In genomic region chr20:16595376-16595775, GRCh38 we compare ENCODE assay signal across 27 cellular contexts.
"Had no signal": no experiment of that assay in that cellular context is flagged by ENCODE, and none has a peak within 500 bp of the region (broad histone marks: within the 10 kb centered on the region; RNA-seq: fewer than 3 reads in every experiment).

No MANE protein-coding gene starts in this region.

- H3K36me3 ChIP-seq: stomach, suprapubic skin, thoracic aorta, thyroid gland, tibial artery, tibial nerve, transverse colon, upper lobe of left lung, upper lobe of right lung, uterus, vagina had no signal

- FAIRE-seq: urothelium cell line had no signal

- DNase-seq: stimulated activated CD4-positive, alpha-beta T cell treated with anti-CD3 and anti-CD28 coated beads, Interleukin-2, amount 100 ng/mL, for 48 hours; stimulated activated CD4-positive, alpha-beta T cell treated with anti-CD3 and anti-CD28 coated beads, Interleukin-4, amount 100 ng/mL, for 1 hour; stimulated activated CD4-positive, alpha-beta T cell treated with anti-CD3 and anti-CD28 coated beads, Interleukin-4, amount 100 ng/mL, for 24 hours; stimulated activated CD4-positive, alpha-beta T cell treated with anti-CD3 and anti-CD28 coated beads, Interleukin-4, amount 100 ng/mL, for 4 hours; stimulated activated CD8-positive, alpha-beta memory T cell treated with anti-CD3 and anti-CD28 coated beads, Interleukin-4, amount 100 ng/mL, for 48 hours; stimulated activated naive B cell treated with anti-CD40 and anti-IgM and Interleukin-4, amounts not matched to agents 10 μg/mL and 1 μg/mL and 100 μg/mL, for 72 hours; stimulated activated naive CD4-positive, alpha-beta T cell; stimulated activated naive CD4-positive, alpha-beta T cell treated with Interleukin-2 at 50 U/mL for 16 hours; stimulated activated naive CD8-positive, alpha-beta T cell treated with anti-CD3 and anti-CD28 coated beads, Interleukin-15, amount 100 ng/mL, for 72 hours; stimulated activated naive CD8-positive, alpha-beta T cell treated with anti-CD3 and anti-CD28 coated beads, Interleukin-15, Interleukin-2, amounts not matched to agents 100 U/mL and 50 U/mL, for 24 hours; stomach; substantia nigra; testis; thyroid gland; tibial artery; transverse colon; trophoblast cell; upper lobe of left lung; upper lobe of right lung; uterus had no signal

- H3K4me1 ChIP-seq: stomach, suprapubic skin, testis, thyroid gland, tibial artery, tibial nerve, transverse colon, upper lobe of left lung, upper lobe of right lung, uterus, vagina had no signal

- H3K4me3 ChIP-seq: stomach, suprapubic skin, testis, thoracic aorta, thyroid gland, tibial artery, tibial nerve, transverse colon, upper lobe of left lung, upper lobe of right lung, uterus, vagina had no signal

- H3K9me3 ChIP-seq: stomach, suprapubic skin, testis, thoracic aorta, thyroid gland, tibial artery, tibial nerve, transverse colon, upper lobe of left lung, upper lobe of right lung, uterus, vagina had no signal

- H3K27ac ChIP-seq: stomach, suprapubic skin, testis, thoracic aorta, thyroid gland, tibial artery, tibial nerve, transverse colon, upper lobe of left lung, upper lobe of right lung, uterus, vagina had no signal

- H3K27me3 ChIP-seq: suprapubic skin, testis, thyroid gland, tibial artery, tibial nerve, transverse colon, upper lobe of left lung, uterus, vagina had no signal

- ATAC-seq: stimulated activated effector memory CD8-positive, alpha-beta T cell treated with anti-CD3 and anti-CD28 coated beads, Interleukin-12 subunit alpha, Interleukin-12 subunit beta, amount 100 ng/mL, for 72 hours; stimulated activated memory B cell treated with anti-CD40 and anti-IgM and Interleukin-4, amounts not matched to agents 10 μg/mL and 1 μg/mL and 100 μg/mL, for 72 hours; stimulated activated naive B cell treated with anti-CD40 and anti-IgM and Interleukin-4, amounts not matched to agents 10 μg/mL and 1 μg/mL and 100 μg/mL, for 72 hours; stimulated activated naive CD8-positive, alpha-beta T cell treated with anti-CD3 and anti-CD28 coated beads, Interleukin-15, amount 100 ng/mL, for 72 hours; stimulated activated naive CD8-positive, alpha-beta T cell treated with anti-CD3 and anti-CD28 coated beads, Interleukin-15, Interleukin-2, amounts not matched to agents 100 U/mL and 50 U/mL, for 24 hours; upper lobe of right lung had no signal
